ENCODE assay signal across 18 cellular contexts in genomic region chr1:228851196-228851595, GRCh38.
"Had no signal": no experiment of that assay in that cellular context is flagged by ENCODE, and none has a peak within 500 bp of the region (broad histone marks: within the 10 kb centered on the region; RNA-seq: fewer than 3 reads in every experiment).

No MANE protein-coding gene starts in this region.

- H3K36me3 Mint-ChIP-seq: activated naive CD8-positive, alpha-beta T cell treated with anti-CD3 and anti-CD28 coated beads, Interleukin-2, amount 10 ng/mL, durations not matched to agents 7 days and 5 days; immature natural killer cell; neural progenitor cell; stimulated activated naive B cell treated with anti-CD40 and anti-IgM and Interleukin-4, amounts not matched to agents 10 μg/mL and 1 μg/mL and 100 μg/mL, for 72 hours had no signal

- H3K27me3 Mint-ChIP-seq: effector memory CD8-positive, alpha-beta T cell had no signal

- H3K9ac ChIP-seq: neural progenitor cell had no signal

- H2AFZ ChIP-seq: neural progenitor cell had no signal

- DNase-seq: activated B cell treated with CpG ODN at 0.5 μM for 24 hours; activated CD4-positive, alpha-beta T cell treated with anti-CD3 and anti-CD28 coated beads, Interleukin-2, amount 10 ng/mL, durations not matched to agents 24 days and 14 days; activated CD8-positive, alpha-beta T cell treated with anti-CD3 and anti-CD28 coated beads, Interleukin-2, amount 10 ng/mL, durations not matched to agents 7 days and 5 days; activated naive CD4-positive, alpha-beta T cell; activated naive CD8-positive, alpha-beta T cell treated with anti-CD3 and anti-CD28 coated beads, Interleukin-2, amount 10 ng/mL, durations not matched to agents 7 days and 5 days; activated T-cell treated with anti-CD3 and anti-CD28 coated beads for 4 hours; effector memory CD8-positive, alpha-beta T cell; foreskin melanocyte; immature natural killer cell; left colon; lower lobe of right lung; retina; stimulated activated CD4-positive, alpha-beta T cell treated with anti-CD3 and anti-CD28 coated beads, Interleukin-2, amount 100 ng/mL, for 48 hours; stimulated activated naive B cell treated with anti-CD40 and anti-IgM and Interleukin-4, amounts not matched to agents 10 μg/mL and 1 μg/mL and 100 μg/mL, for 72 hours; T-helper 17 cell had no signal

- H3K4me1 Mint-ChIP-seq: activated CD4-positive, alpha-beta T cell treated with anti-CD3 and anti-CD28 coated beads, Interleukin-2, amount 10 ng/mL, durations not matched to agents 24 days and 14 days; immature natural killer cell had no signal

- H3K4me1 ChIP-seq: tibial nerve had no signal

- H3K27ac Mint-ChIP-seq: activated B cell treated with CpG ODN at 0.5 μM for 24 hours; activated CD4-positive, alpha-beta T cell treated with anti-CD3 and anti-CD28 coated beads, Interleukin-2, amount 10 ng/mL, durations not matched to agents 24 days and 14 days; activated CD8-positive, alpha-beta T cell treated with anti-CD3 and anti-CD28 coated beads, Interleukin-2, amount 10 ng/mL, durations not matched to agents 7 days and 5 days; activated naive CD8-positive, alpha-beta T cell treated with anti-CD3 and anti-CD28 coated beads, Interleukin-2, amount 10 ng/mL, durations not matched to agents 7 days and 5 days; effector memory CD8-positive, alpha-beta T cell; immature natural killer cell; neural progenitor cell; T-helper 17 cell had no signal

- H3K9me3 ChIP-seq: lower lobe of right lung had no signal

- H3K4me3 Mint-ChIP-seq: activated B cell treated with CpG ODN at 0.5 μM for 24 hours; activated CD4-positive, alpha-beta T cell treated with anti-CD3 and anti-CD28 coated beads, Interleukin-2, amount 10 ng/mL, durations not matched to agents 24 days and 14 days; activated CD8-positive, alpha-beta T cell treated with anti-CD3 and anti-CD28 coated beads, Interleukin-2, amount 10 ng/mL, durations not matched to agents 7 days and 5 days; activated naive CD8-positive, alpha-beta T cell treated with anti-CD3 and anti-CD28 coated beads, Interleukin-2, amount 10 ng/mL, durations not matched to agents 7 days and 5 days; effector memory CD8-positive, alpha-beta T cell; immature natural killer cell; neural progenitor cell; T-helper 17 cell had no signal

- H3K36me3 ChIP-seq: lower lobe of right lung, neural progenitor cell, tibial nerve had no signal

- ATAC-seq: activated CD8-positive, alpha-beta T cell treated with anti-CD3 and anti-CD28 coated beads, Interleukin-2, amount 10 ng/mL, durations not matched to agents 7 days and 5 days; effector memory CD8-positive, alpha-beta T cell; T-helper 17 cell had no signal

- H3K27ac ChIP-seq: epithelial cell of prostate, lower lobe of right lung, neural progenitor cell, tibial nerve had no signal

- H3K27me3 ChIP-seq: neural progenitor cell, tibial nerve had no signal

- H3K9me3 Mint-ChIP-seq: activated CD4-positive, alpha-beta T cell treated with anti-CD3 and anti-CD28 coated beads, Interleukin-2, amount 10 ng/mL, durations not matched to agents 24 days and 14 days; immature natural killer cell; neural progenitor cell had no signal

- H3K4me2 ChIP-seq: neural progenitor cell had no signal

- H3K4me3 ChIP-seq: lower lobe of right lung, neural progenitor cell, tibial nerve had no signal
